Comparison of ENCODE assay signal across 1 cellular context in genomic region chr6:43990627-43991619, GRCh38.
TF ChIP-seq lines count a peak whose summit lies in the region.

No MANE protein-coding gene starts in this region.

TF ChIP-seq in HepG2, 621 proteins besides CTCF, POLR2A, EP300 and RAD21 (continued from another document and continues in another):
- TF ChIP-seq FUBP1 (CRISPR knock-in tag; IDR thresholded peaks at IDR 0.05; ENCODE audit: borderline replicate concordance) (no peak), HOMEZ (CRISPR knock-in tag; IDR thresholded peaks at IDR 0.05; ENCODE audit: low read depth) (peak; percentile 62; the same call in 1 of the 2 replicates), ZNF44 (CRISPR knock-in tag; IDR thresholded peaks at IDR 0.05) (peak; percentile 77; the same call in 1 of the 2 replicates), HMGXB3 (CRISPR knock-in tag; IDR thresholded peaks at IDR 0.05; ENCODE audit: borderline replicate concordance) (peak; percentile 54; the same call in 1 of the 2 replicates), ZNF597 (CRISPR knock-in tag; IDR thresholded peaks at IDR 0.05) (no peak), STAT5B (CRISPR knock-in tag; IDR thresholded peaks at IDR 0.05) (no peak), PREB (CRISPR knock-in tag; IDR thresholded peaks at IDR 0.05) (no peak), ZFP36 (IDR thresholded peaks at IDR 0.05; ENCODE audit: borderline replicate concordance, low read depth, low read length, partially characterized antibody) (no peak), ZKSCAN5 (CRISPR knock-in tag; IDR thresholded peaks at IDR 0.05) (no peak), ZNF792 (CRISPR knock-in tag; IDR thresholded peaks at IDR 0.05) (no peak), ZNF33A (CRISPR knock-in tag; IDR thresholded peaks at IDR 0.05; ENCODE audit: borderline replicate concordance) (no peak), CENPX (CRISPR knock-in tag; IDR thresholded peaks at IDR 0.05) (no peak), ZNF556 (CRISPR knock-in tag; IDR thresholded peaks at IDR 0.05; ENCODE audit: borderline replicate concordance) (no peak; the same call in none of the 2 replicates), SMAD1 (CRISPR knock-in tag; IDR thresholded peaks at IDR 0.05; ENCODE audit: borderline replicate concordance, low read depth) (no peak), ZNF513 (CRISPR knock-in tag; conservative IDR thresholded peaks at IDR 0.05) (no peak), NFE2 (CRISPR knock-in tag; IDR thresholded peaks at IDR 0.05) (no peak), RFXANK (CRISPR knock-in tag; IDR thresholded peaks at IDR 0.05) (no peak), ZFYVE20 (CRISPR knock-in tag; IDR thresholded peaks at IDR 0.05; ENCODE audit: borderline replicate concordance, low read depth) (no peak), ZNF431 (CRISPR knock-in tag; IDR thresholded peaks at IDR 0.05; ENCODE audit: borderline replicate concordance, low read depth) (peak; percentile 41; the same call in 1 of the 2 replicates), GTF3A (CRISPR knock-in tag; conservative IDR thresholded peaks at IDR 0.05) (peak; percentile 48; the same call in 1 of the 2 replicates), THAP8 (CRISPR knock-in tag; IDR thresholded peaks at IDR 0.05; ENCODE audit: borderline replicate concordance) (no peak), REXO4 (CRISPR knock-in tag; IDR thresholded peaks at IDR 0.05; ENCODE audit: borderline replicate concordance) (no peak), ZBED4 (CRISPR knock-in tag; IDR thresholded peaks at IDR 0.05; ENCODE audit: borderline replicate concordance) (peak; percentile 11), ZNF121 (CRISPR knock-in tag; IDR thresholded peaks at IDR 0.05) (peak; percentile 67), ZNF780A (CRISPR knock-in tag; IDR thresholded peaks at IDR 0.05) (no peak; the same call in 1 of the 2 replicates), RERE (CRISPR knock-in tag; IDR thresholded peaks at IDR 0.05; ENCODE audit: low read depth) (peak; percentile 90), CHD4 (IDR thresholded peaks at IDR 0.05; ENCODE audit: borderline replicate concordance, low read length) (peak; percentile 78), ZNF569 (CRISPR knock-in tag; IDR thresholded peaks at IDR 0.05; ENCODE audit: borderline replicate concordance) (peak; percentile 94; the same call in 1 of the 2 replicates)
